Comparison of ENCODE assay signal across 15 cellular contexts in genomic region chr3:64109438-64109837, GRCh38.
DNase-seq lines count a peak whose midpoint lies in the region; ATAC-seq and TF ChIP-seq lines count a peak whose summit lies in the region.
"Had no signal": no experiment of that assay in that cellular context is flagged by ENCODE, and none has a peak within 500 bp of the region (broad histone marks: within the 10 kb centered on the region; RNA-seq: fewer than 3 reads in every experiment).

No MANE protein-coding gene starts in this region.

- no peak for TF ChIP-seq CTCF in hepatocyte (IDR thresholded peaks at IDR 0.05; ENCODE audit: poor library complexity)

- peaks cover 16% of the 10 kb centered on the region for H3K4me1 ChIP-seq in hepatocyte (ENCODE audit: insufficient read depth)

- no peaks in the 10 kb centered on the region for H3K36me3 Mint-ChIP-seq in immature natural killer cell

- peaks cover 4 to 11% (median 5%) of the 10 kb centered on the region in 3 donors for H3K27me3 Mint-ChIP-seq in immature natural killer cell (ENCODE audit: low read depth in 3 of 3)

- no peak overlapping the region for H3K27ac Mint-ChIP-seq in immature natural killer cell

- no peak overlapping the region for H3K4me3 Mint-ChIP-seq in immature natural killer cell

- peak overlapping the region; percentile 62 for H3K27ac ChIP-seq in hepatocyte
- H3K27ac ChIP-seq: SK-N-MC had no signal

- H3K4me1 Mint-ChIP-seq in immature natural killer cell = no peaks in the 10 kb centered on the region

- no peak overlapping the region for H3K4me3 ChIP-seq in hepatocyte
- H3K4me3 ChIP-seq: K562, SK-N-MC had no signal

- H3K9me3 ChIP-seq in hepatocyte (ENCODE audit: low read depth) = no peaks in the 10 kb centered on the region

- no peaks in the 10 kb centered on the region for H3K79me2 ChIP-seq in hepatocyte

- no peak overlapping the region for H3K4me2 ChIP-seq in hepatocyte

- H3K9me2 ChIP-seq in hepatocyte (replicated peaks; ENCODE audit: insufficient read depth) = no peaks in the 10 kb centered on the region

- H3K9me3 Mint-ChIP-seq in immature natural killer cell = peaks cover 0 to 7% (median 0%) of the 10 kb centered on the region in 6 donors

- H3K27me3 ChIP-seq in hepatocyte = no peaks in the 10 kb centered on the region

- WGBS in hepatocyte (ENCODE audit: low lambda C conversion rate, missing lambda C conversion rate) = 67% methylated on average over 1 of the region's 1 CpG

- DNase-seq in H4 (ENCODE audit: low spot score) (peak; percentile 3), RPMI7951 (ENCODE audit: low read depth) (peak; percentile 76), hepatocyte (ENCODE audit: low spot score) (peak; percentile 40), pons (ENCODE audit: low spot score) (peak; percentile 95), ureter (ENCODE audit: low spot score) (no peak), NCI-H2107 (lab: John Stamatoyannopoulos, UW) (no peak), immature natural killer cell (no peak)
- DNase-seq: activated CD4-positive, CD25-positive, alpha-beta regulatory T cell treated with anti-CD3 and anti-CD28 coated beads, Interleukin-2, amount 50 U/mL, for 72 hours; activated gamma-delta T cell; cortex of kidney; H7; NCI-H510A had no signal

- no peak for ATAC-seq in GM19023 (IDR thresholded peaks at IDR 0.05; ENCODE audit: unreplicated experiment)
- ATAC-seq: K562 had no signal

- H4K20me1 ChIP-seq in hepatocyte (ENCODE audit: insufficient read depth, poor library complexity, severe bottlenecking) = no peaks in the 10 kb centered on the region

- no peak overlapping the region for H2AFZ ChIP-seq in hepatocyte

- no peaks in the 10 kb centered on the region for H3K36me3 ChIP-seq in hepatocyte (replicated peaks; ENCODE audit: insufficient read depth, low read depth)

Comparison
In these comparisons a context has a peak if more than half of its experiments do, and no peak if none do; other contexts are left out.
1. DNase-seq: peak in H4 (single experiment), RPMI7951 (single experiment), hepatocyte (single experiment) and pons (single experiment); none in ureter (single experiment), NCI-H2107 (single experiment) and immature natural killer cell (0 of 3).